Comparison of ENCODE assay signal across 19 cellular contexts in genomic region chr14:24883571-24883970, GRCh38.
"Had no signal": no experiment of that assay in that cellular context is flagged by ENCODE, and none has a peak within 500 bp of the region (broad histone marks: within the 10 kb centered on the region; RNA-seq: fewer than 3 reads in every experiment).

No MANE protein-coding gene starts in this region.

- H3K4me3 ChIP-seq: breast epithelium, coronary artery, lung, neural progenitor cell, sigmoid colon, upper lobe of left lung had no signal

- DNase-seq: activated CD4-positive, alpha-beta memory T cell treated with anti-CD3 and anti-CD28 coated beads for 36 hours; activated CD4-positive, alpha-beta T cell treated with anti-CD3 and anti-CD28 coated beads for 4 hours; activated CD4-positive, CD25-positive, alpha-beta regulatory T cell; activated naive CD4-positive, alpha-beta T cell treated with Interleukin-2 at 50 U/mL for 16 hours; activated naive CD8-positive, alpha-beta T cell treated with anti-CD3 and anti-CD28 coated beads for 36 hours; activated T-cell treated with anti-CD3 and anti-CD28 coated beads, Interleukin-2, amount 50 U/mL, for 48 hours; amniotic stem cell; endodermal cell; naive thymus-derived CD4-positive, alpha-beta T cell; sigmoid colon; stimulated activated CD4-positive, alpha-beta T cell treated with anti-CD3 and anti-CD28 coated beads, Interleukin-4, amount 100 ng/mL, for 24 hours; stimulated activated naive CD4-positive, alpha-beta T cell treated with Interleukin-2 at 50 U/mL for 16 hours; SW 1271; T-helper 17 cell; upper lobe of left lung had no signal

- ATAC-seq: naive thymus-derived CD4-positive, alpha-beta T cell; T-helper 17 cell had no signal
